Comparison of ENCODE assay signal across 8 cellular contexts in genomic region chr5:115542651-115543364, GRCh38. TPM values are rescaled to one million over a fixed set of nuclear protein-coding genes. Genes with fewer than 3 reads are reported as not detected.
DNase-seq lines count a peak whose midpoint lies in the region; ATAC-seq and TF ChIP-seq lines count a peak whose summit lies in the region.

No MANE protein-coding gene starts in this region.

- H3K4me3 ChIP-seq in left ventricle myocardium inferior (peak overlapping the region; percentile 82), smooth muscle cell (peak overlapping the region; percentile 96)

- peak overlapping the region; percentile 94 for H3K9ac ChIP-seq in smooth muscle cell (ENCODE audit: low read depth)

- H3K36me3 Mint-ChIP-seq in T-helper 2 cell treated with Interferon-gamma antibody and Interleukin-4, amounts not matched to agents 5 μg/mL and 100 μg/mL, for 36 hours (ENCODE audit: low read depth): peaks cover 66% of the 10 kb centered on the region

- H2AFZ ChIP-seq in smooth muscle cell (ENCODE audit: low read depth): no peak overlapping the region

- intact Hi-C loops in left ventricle myocardium inferior (cut with micrococcal nuclease): no loop called here

- peak overlapping the region; percentile 100 for H3K27ac Mint-ChIP-seq in T-helper 2 cell treated with Interferon-gamma antibody and Interleukin-4, amounts not matched to agents 5 μg/mL and 100 μg/mL, for 36 hours

- H3K9me3 ChIP-seq in left ventricle myocardium inferior (replicated peaks): peaks cover 9% of the 10 kb centered on the region
- H3K9me3 ChIP-seq in smooth muscle cell (replicated peaks; ENCODE audit: low read depth): no peaks in the 10 kb centered on the region

- H3K79me2 ChIP-seq in smooth muscle cell (ENCODE audit: low read depth): peaks cover 61% of the 10 kb centered on the region

- no peak for TF ChIP-seq CTCF in left ventricle myocardium inferior (IDR thresholded peaks at IDR 0.05; ENCODE audit: borderline replicate concordance)
- TF ChIP-seq CTCF in smooth muscle cell (IDR thresholded peaks at IDR 0.05; ENCODE audit: borderline replicate concordance, insufficient read depth, poor library complexity, severe bottlenecking): no peak

- H3K4me2 ChIP-seq in smooth muscle cell: peak overlapping the region; percentile 88

- peaks cover 60% of the 10 kb centered on the region for H4K20me1 ChIP-seq in smooth muscle cell (ENCODE audit: low read depth)

- DNase-seq in DMS 273 (lab: John Stamatoyannopoulos, UW; ENCODE audit: unreplicated experiment) (peak; percentile 27), DMS 273 treated with DMSO at 0.1 percent for 48 hours (lab: John Stamatoyannopoulos, UW) (no peak), left ventricle myocardium inferior (no peak), smooth muscle cell (lab: John Stamatoyannopoulos, UW; ENCODE audit: unreplicated experiment) (no peak), NCI-H82 treated with DMSO at 0.1 percent for 48 hours (lab: John Stamatoyannopoulos, UW; ENCODE audit: unreplicated experiment) (no peak), NCI-H524 (lab: John Stamatoyannopoulos, UW) (no peak)
- no peak for DNase-seq in T-helper 2 cell treated with Interferon-gamma antibody and Interleukin-4, amounts not matched to agents 5 μg/mL and 100 μg/mL, for 36 hours (ENCODE audit: low spot score)

- peaks cover 45% of the 10 kb centered on the region for H3K4me1 Mint-ChIP-seq in T-helper 2 cell treated with Interferon-gamma antibody and Interleukin-4, amounts not matched to agents 5 μg/mL and 100 μg/mL, for 36 hours (ENCODE audit: low read depth)

- H3F3A ChIP-seq in smooth muscle cell (ENCODE audit: low read depth): no peaks in the 10 kb centered on the region

- H3K36me3 ChIP-seq in left ventricle myocardium inferior: peaks cover 25% of the 10 kb centered on the region
- H3K36me3 ChIP-seq in smooth muscle cell (ENCODE audit: low read depth): no peaks in the 10 kb centered on the region

- no peak for ATAC-seq in GM18511 (IDR thresholded peaks at IDR 0.05; ENCODE audit: unreplicated experiment)

- H3K4me3 Mint-ChIP-seq in T-helper 2 cell treated with Interferon-gamma antibody and Interleukin-4, amounts not matched to agents 5 μg/mL and 100 μg/mL, for 36 hours: peak overlapping the region; percentile 98

- H3K27ac ChIP-seq in left ventricle myocardium inferior (replicated peaks) (peak overlapping the region; percentile 96), smooth muscle cell (ENCODE audit: low read depth) (peak overlapping the region; percentile 93)

- H3K4me1 ChIP-seq in left ventricle myocardium inferior (peaks cover 67% of the 10 kb centered on the region), smooth muscle cell (ENCODE audit: low read depth) (peaks cover 36% of the 10 kb centered on the region)

- WGBS in smooth muscle cell (ENCODE audit: low lambda C conversion rate): 53% methylated on average over 10 of the region's 10 CpGs

- H3K27me3 ChIP-seq in left ventricle myocardium inferior (ENCODE audit: low read depth) (no peaks in the 10 kb centered on the region), smooth muscle cell (ENCODE audit: low read depth) (no peaks in the 10 kb centered on the region)

- H3K9me3 Mint-ChIP-seq in T-helper 2 cell treated with Interferon-gamma antibody and Interleukin-4, amounts not matched to agents 5 μg/mL and 100 μg/mL, for 36 hours: peaks cover 16% of the 10 kb centered on the region

- no peaks in the 10 kb centered on the region for H3K27me3 Mint-ChIP-seq in T-helper 2 cell treated with Interferon-gamma antibody and Interleukin-4, amounts not matched to agents 5 μg/mL and 100 μg/mL, for 36 hours (ENCODE audit: low read depth)

RNA-seq across cellular contexts. Expression of gene FEM1C, which starts 1.8 kb away (rescaled TPM):
- 59.3 TPM for total RNA-seq in left ventricle myocardium inferior
- total RNA-seq in smooth muscle cell: 31.7 and 35.7 TPM in 2 replicates
- polyA plus RNA-seq in smooth muscle cell: 5.9 and 7.8 TPM in 2 replicates

RNA-seq across cellular contexts. Expression of gene TICAM2, which starts 59.5 kb away (rescaled TPM):
- total RNA-seq in left ventricle myocardium inferior (2.3 TPM), smooth muscle cell (13.3 and 17.7 TPM in 2 replicates)
- 8.3 and 11.5 TPM in 2 replicates for polyA plus RNA-seq in smooth muscle cell
